Comparison of ENCODE assay signal across 21 cellular contexts in the genomic region with DNA sequence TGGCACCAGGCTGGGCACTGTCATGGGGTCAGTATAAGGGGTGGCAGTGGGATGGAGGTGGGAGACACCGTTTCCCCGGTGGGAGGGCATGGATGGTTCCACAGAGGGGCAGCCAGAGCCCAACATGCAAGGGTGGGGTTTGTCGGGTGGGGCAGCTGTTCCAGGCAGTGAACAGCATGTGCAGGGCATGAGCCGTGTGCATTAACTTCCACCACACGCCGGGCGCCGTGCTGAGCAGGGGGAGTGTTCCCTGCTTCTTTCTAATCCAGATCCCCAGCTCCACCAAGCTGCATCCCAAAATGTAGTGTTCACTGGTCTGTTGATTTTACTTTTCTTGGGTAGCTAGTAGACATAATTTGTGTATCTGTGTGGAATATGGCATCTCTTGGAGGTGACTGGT. TPM values are rescaled to one million over a fixed set of nuclear protein-coding genes. Genes with fewer than 3 reads are reported as not detected.
DNase-seq lines count a peak whose midpoint lies in the region; ATAC-seq and TF ChIP-seq lines count a peak whose summit lies in the region.
"Had no signal": no experiment of that assay in that cellular context is flagged by ENCODE, and none has a peak within 500 bp of the region (broad histone marks: within the 10 kb centered on the region; RNA-seq: fewer than 3 reads in every experiment).

No MANE protein-coding gene starts in this region.

- intact Hi-C loops in sigmoid colon (cut with DNase I), result no loop called here

- WGBS in sigmoid colon, 2 donors, result 90 to 96% methylated on average over 8 of the region's 8 CpGs

- H3K9ac ChIP-seq in neural progenitor cell, result no peak overlapping the region
- H3K9ac ChIP-seq: BLaER1 had no signal

- peak overlapping the region in 1 of 2 donors; percentile 34 for H3K27ac Mint-ChIP-seq in stimulated activated naive CD8-positive, alpha-beta T cell treated with anti-CD3 and anti-CD28 coated beads, Interleukin-15, amount 100 ng/mL, for 72 hours
- H3K27ac Mint-ChIP-seq in neural progenitor cell, result peak overlapping the region; percentile 70
- H3K27ac Mint-ChIP-seq: CD4-positive, alpha-beta memory T cell; CD4-positive, CD25-positive, alpha-beta regulatory T cell had no signal

- no peaks in the 10 kb centered on the region for H3K79me2 ChIP-seq in neural progenitor cell (ENCODE audit: low read depth)

- H3F3A ChIP-seq in neural progenitor cell (ENCODE audit: low read depth), result no peaks in the 10 kb centered on the region

- no peak for TF ChIP-seq POLR2A in sigmoid colon (IDR thresholded peaks at IDR 0.05)

- H3K4me1 ChIP-seq in neural progenitor cell (no peaks in the 10 kb centered on the region), sigmoid colon (no peaks in the 10 kb centered on the region)
- H3K4me1 ChIP-seq: BE2C, BLaER1 had no signal

- H3K27me3 ChIP-seq in neural progenitor cell (no peaks in the 10 kb centered on the region), sigmoid colon (no peaks in the 10 kb centered on the region)
- H3K27me3 ChIP-seq: BE2C, BLaER1 had no signal

- no peaks in the 10 kb centered on the region for H3K4me1 Mint-ChIP-seq in stimulated activated naive CD8-positive, alpha-beta T cell treated with anti-CD3 and anti-CD28 coated beads, Interleukin-15, amount 100 ng/mL, for 72 hours
- no peaks in the 10 kb centered on the region for H3K4me1 Mint-ChIP-seq in neural progenitor cell
- H3K4me1 Mint-ChIP-seq: CD14-positive monocyte; CD4-positive, alpha-beta memory T cell; CD4-positive, CD25-positive, alpha-beta regulatory T cell; CD8-positive, alpha-beta memory T cell had no signal

- no peak for TF ChIP-seq EP300 in sigmoid colon (IDR thresholded peaks at IDR 0.05)

- H2AFZ ChIP-seq in neural progenitor cell (replicated peaks), result no peak overlapping the region

- no peak overlapping the region for H3K27ac ChIP-seq in neural progenitor cell
- H3K27ac ChIP-seq in sigmoid colon, result no peak overlapping the region
- H3K27ac ChIP-seq: BLaER1 had no signal

- no peaks in the 10 kb centered on the region for H3K36me3 Mint-ChIP-seq in neural progenitor cell
- H3K36me3 Mint-ChIP-seq: CD14-positive monocyte; CD4-positive, alpha-beta memory T cell; CD4-positive, CD25-positive, alpha-beta regulatory T cell; CD8-positive, alpha-beta memory T cell had no signal

- H3K9me3 ChIP-seq in neural progenitor cell (ENCODE audit: low read depth) (no peaks in the 10 kb centered on the region), sigmoid colon (no peaks in the 10 kb centered on the region)
- H3K9me3 ChIP-seq: BE2C, BLaER1 had no signal

- H4K20me1 ChIP-seq in neural progenitor cell (ENCODE audit: low read depth), result no peaks in the 10 kb centered on the region
- H4K20me1 ChIP-seq: BLaER1 had no signal

- H3K4me3 ChIP-seq in neural progenitor cell (no peak overlapping the region), sigmoid colon (no peak overlapping the region)
- H3K4me3 ChIP-seq: BLaER1 had no signal

- no peaks in the 10 kb centered on the region for H3K9me3 Mint-ChIP-seq in stimulated activated naive CD8-positive, alpha-beta T cell treated with anti-CD3 and anti-CD28 coated beads, Interleukin-15, amount 100 ng/mL, for 72 hours
- no peaks in the 10 kb centered on the region for H3K9me3 Mint-ChIP-seq in neural progenitor cell
- H3K9me3 Mint-ChIP-seq: CD4-positive, CD25-positive, alpha-beta regulatory T cell; CD8-positive, alpha-beta memory T cell had no signal

- TF ChIP-seq CTCF in neural progenitor cell (IDR thresholded peaks at IDR 0.05), result no peak
- TF ChIP-seq CTCF in sigmoid colon (IDR thresholded peaks at IDR 0.05), result no peak

- H3K36me3 ChIP-seq in neural progenitor cell, result no peaks in the 10 kb centered on the region
- no peaks in the 10 kb centered on the region for H3K36me3 ChIP-seq in sigmoid colon
- H3K36me3 ChIP-seq: BE2C, BLaER1 had no signal

- no peaks in the 10 kb centered on the region for H3K27me3 Mint-ChIP-seq in stimulated activated naive CD8-positive, alpha-beta T cell treated with anti-CD3 and anti-CD28 coated beads, Interleukin-15, amount 100 ng/mL, for 72 hours
- H3K27me3 Mint-ChIP-seq in neural progenitor cell (ENCODE audit: insufficient read depth, low read depth), result peaks cover 9% of the 10 kb centered on the region

- H3K4me3 Mint-ChIP-seq in stimulated activated naive CD8-positive, alpha-beta T cell treated with anti-CD3 and anti-CD28 coated beads, Interleukin-15, amount 100 ng/mL, for 72 hours, result no peak overlapping the region
- H3K4me3 Mint-ChIP-seq in neural progenitor cell, result no peak overlapping the region
- H3K4me3 Mint-ChIP-seq: CD14-positive monocyte; CD4-positive, alpha-beta memory T cell; CD4-positive, CD25-positive, alpha-beta regulatory T cell; CD8-positive, alpha-beta memory T cell had no signal

- no peak for DNase-seq in stimulated activated naive CD8-positive, alpha-beta T cell treated with anti-CD3 and anti-CD28 coated beads, Interleukin-15, Interleukin-2, amounts not matched to agents 100 U/mL and 50 U/mL, for 24 hours
- DNase-seq in stimulated activated naive CD8-positive, alpha-beta T cell treated with anti-CD3 and anti-CD28 coated beads, Interleukin-15, amount 100 ng/mL, for 72 hours, result no peak
- no peak for DNase-seq in neural progenitor cell (ENCODE audit: low spot score)
- DNase-seq in sigmoid colon, result peak; percentile 44
- DNase-seq in NOMO-1 (lab: John Stamatoyannopoulos, UW; ENCODE audit: unreplicated experiment in 2 of 2), result no peak
- DNase-seq: 8988T; ACHN; BE2C; C1 segment of cervical spinal cord; CD4-positive, alpha-beta memory T cell; CD4-positive, CD25-positive, alpha-beta regulatory T cell; CD8-positive, alpha-beta memory T cell; COR-L47; DMS79 treated with DMSO at 0.1 percent for 48 hours; GF-D8 had no signal

- ATAC-seq in stimulated activated naive CD8-positive, alpha-beta T cell treated with anti-CD3 and anti-CD28 coated beads, Interleukin-15, Interleukin-2, amounts not matched to agents 100 U/mL and 50 U/mL, for 24 hours, result peak; percentile 26
- ATAC-seq in stimulated activated naive CD8-positive, alpha-beta T cell treated with anti-CD3 and anti-CD28 coated beads, Interleukin-15, amount 100 ng/mL, for 72 hours, result no peak
- ATAC-seq in GM21360 (IDR thresholded peaks at IDR 0.05; ENCODE audit: unreplicated experiment) (no peak), GM21825 (IDR thresholded peaks at IDR 0.05; ENCODE audit: unreplicated experiment) (no peak)

- H3K4me2 ChIP-seq in neural progenitor cell, result no peak overlapping the region
- H3K4me2 ChIP-seq: BLaER1 had no signal

RNA-seq across cellular contexts. Expression of gene ADRA2A, which starts 29.3 kb away (rescaled TPM):
- total RNA-seq in neural progenitor cell (ENCODE audit: low replicate concordance) (0.06 TPM in 1 of 2 replicates, not detected in the other), sigmoid colon (1 to 10 TPM; 1.5 to 4.6 (median 3.3) TPM)
- polyA plus RNA-seq in sigmoid colon, result 1 to 10 TPM; 1.8 to 6.2 (median 3.9) TPM
- total RNA-seq: A673; CD4-positive, alpha-beta memory T cell; CD8-positive, alpha-beta memory T cell had no signal
- polyA plus RNA-seq: AG04450; CD14-positive monocyte; CD4-positive, alpha-beta memory T cell; CD4-positive, CD25-positive, alpha-beta regulatory T cell; CD8-positive, alpha-beta memory T cell had no signal
